Comparison of ENCODE assay signal across 8 cellular contexts in the genomic region with DNA sequence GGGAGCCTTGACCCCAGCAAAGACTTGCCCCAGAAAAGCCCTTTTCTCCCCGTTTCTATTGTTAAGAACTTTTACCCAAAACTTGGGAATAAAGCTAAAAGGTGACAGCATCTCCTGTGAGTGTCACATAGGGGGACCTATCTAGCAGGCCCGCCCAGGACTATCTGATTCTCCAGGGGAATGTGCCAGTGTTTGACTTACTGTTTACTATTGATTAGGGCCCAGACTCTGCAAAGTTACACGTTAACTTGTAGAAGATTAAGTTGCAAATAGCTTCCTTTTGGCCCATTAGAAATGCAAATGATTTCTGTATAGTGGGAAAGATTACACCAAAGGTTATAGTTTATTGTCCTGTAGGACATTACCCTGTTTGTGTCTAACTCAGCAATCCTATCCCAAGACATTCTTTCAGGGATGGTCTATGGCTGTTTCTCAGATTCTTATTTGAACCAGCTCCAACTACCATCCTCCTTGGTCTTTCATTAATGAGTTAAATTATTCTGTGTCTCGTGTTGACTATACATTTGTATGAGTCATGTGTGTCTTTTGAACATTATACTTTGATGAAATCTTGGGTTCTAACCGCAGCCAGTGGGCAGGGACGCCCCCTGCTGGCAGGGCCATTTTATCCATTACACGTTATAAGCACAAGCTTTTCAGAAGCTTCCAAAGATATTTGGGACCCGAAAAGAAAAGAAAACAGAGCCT.
DNase-seq lines count a peak whose midpoint lies in the region; ATAC-seq, FAIRE-seq and TF ChIP-seq lines count a peak whose summit lies in the region.

No MANE protein-coding gene starts in this region.

- no peak for ATAC-seq in GM19351 (IDR thresholded peaks at IDR 0.05; ENCODE audit: unreplicated experiment)
- ATAC-seq in HG03520 (IDR thresholded peaks at IDR 0.05; ENCODE audit: unreplicated experiment) = no peak

- peak; percentile 6 for FAIRE-seq in G401.6 (lab: Jason Lieb, UNC)

- POLR2A ChIA-PET in activated CD4-positive, alpha-beta memory T cell treated with anti-CD3 and anti-CD28 coated beads, Interleukin-2, amount 10 ng/mL, durations not matched to agents 7 days and 5 days (lab: Charles Lee) = interaction anchor here (0.7 kb wide), 1 partner anchor 17 kb away, joined by 3 read pairs; no protein-coding TSS in a partner anchor

- no peak overlapping the region for H3K4me3 Mint-ChIP-seq in activated CD4-positive, alpha-beta memory T cell treated with anti-CD3 and anti-CD28 coated beads, Interleukin-2, amount 10 ng/mL, durations not matched to agents 7 days and 5 days

- H3K4me1 Mint-ChIP-seq in activated CD4-positive, alpha-beta memory T cell treated with anti-CD3 and anti-CD28 coated beads, Interleukin-2, amount 10 ng/mL, durations not matched to agents 7 days and 5 days = no peaks in the 10 kb centered on the region

- TF ChIP-seq CTCF in epithelial cell of esophagus (IDR thresholded peaks at IDR 0.05; ENCODE audit: insufficient read depth, low read depth, low read length, missing control alignments) = peak; percentile 22

- H3K27ac Mint-ChIP-seq in activated CD4-positive, alpha-beta memory T cell treated with anti-CD3 and anti-CD28 coated beads, Interleukin-2, amount 10 ng/mL, durations not matched to agents 7 days and 5 days = no peak overlapping the region

- H3K4me3 ChIP-seq in epithelial cell of esophagus (ENCODE audit: low read length) = no peak overlapping the region

- peak; percentile 5 for DNase-seq in NCI-H2029 (lab: John Stamatoyannopoulos, UW)
- peak; percentile 67 for DNase-seq in activated CD4-positive, alpha-beta memory T cell treated with anti-CD3 and anti-CD28 coated beads, Interleukin-2, amount 10 ng/mL, durations not matched to agents 7 days and 5 days
- peak; percentile 39 for DNase-seq in epithelial cell of esophagus (ENCODE audit: low read depth)
- DNase-seq in posterior cingulate gyrus = peak in 7 of 10 donors; percentile 45 to 91 (median 59)
- DNase-seq in epidermal melanocyte (ENCODE audit: insufficient read length, low spot score) = no peak

- CTCF ChIA-PET in activated CD4-positive, alpha-beta memory T cell treated with anti-CD3 and anti-CD28 coated beads, Interleukin-2, amount 10 ng/mL, durations not matched to agents 7 days and 5 days (lab: Charles Lee) = interaction anchor here (0.6 to 3.0 kb wide), 23 partner anchors 8 to 810 kb away, joined by 3 to 59 read pairs (median 4); no protein-coding TSS in a partner anchor

- peaks cover 2% of the 10 kb centered on the region for H3K27me3 Mint-ChIP-seq in activated CD4-positive, alpha-beta memory T cell treated with anti-CD3 and anti-CD28 coated beads, Interleukin-2, amount 10 ng/mL, durations not matched to agents 7 days and 5 days

- peaks cover 5% of the 10 kb centered on the region for H3K36me3 Mint-ChIP-seq in activated CD4-positive, alpha-beta memory T cell treated with anti-CD3 and anti-CD28 coated beads, Interleukin-2, amount 10 ng/mL, durations not matched to agents 7 days and 5 days (ENCODE audit: low read depth)

- intact Hi-C loops in posterior cingulate gyrus (cut with DNase I) = no loop called here

- peaks cover 16% of the 10 kb centered on the region for H3K9me3 Mint-ChIP-seq in activated CD4-positive, alpha-beta memory T cell treated with anti-CD3 and anti-CD28 coated beads, Interleukin-2, amount 10 ng/mL, durations not matched to agents 7 days and 5 days
